Comparison of ENCODE assay signal across 12 cellular contexts in genomic region chr6:112030206-112030932, GRCh38. TPM values are rescaled to one million over a fixed set of nuclear protein-coding genes. Genes with fewer than 3 reads are reported as not detected.
DNase-seq lines count a peak whose midpoint lies in the region; ATAC-seq and TF ChIP-seq lines count a peak whose summit lies in the region.
"Had no signal": no experiment of that assay in that cellular context is flagged by ENCODE, and none has a peak within 500 bp of the region (broad histone marks: within the 10 kb centered on the region; RNA-seq: fewer than 3 reads in every experiment).

No MANE protein-coding gene starts in this region.

- H3K36me3 Mint-ChIP-seq in activated CD4-positive, alpha-beta T cell treated with anti-CD3 and anti-CD28 coated beads, Interleukin-2, amount 10 ng/mL, durations not matched to agents 24 days and 14 days (ENCODE audit: low read depth) = peaks cover 7% of the 10 kb centered on the region
- no peaks in the 10 kb centered on the region for H3K36me3 Mint-ChIP-seq in stimulated activated effector memory CD8-positive, alpha-beta T cell treated with anti-CD3 and anti-CD28 coated beads, Interleukin-12 subunit alpha, Interleukin-12 subunit beta, amount 100 ng/mL, for 72 hours

- intact Hi-C loops in activated CD4-positive, alpha-beta T cell treated with anti-CD3 and anti-CD28 coated beads, Interleukin-2, amount 10 ng/mL, durations not matched to agents 24 days and 14 days (cut with micrococcal nuclease) = no loop called here

- H3K4me1 Mint-ChIP-seq in activated CD4-positive, alpha-beta T cell treated with anti-CD3 and anti-CD28 coated beads, Interleukin-2, amount 10 ng/mL, durations not matched to agents 24 days and 14 days = peaks cover 61% of the 10 kb centered on the region
- H3K4me1 Mint-ChIP-seq in stimulated activated effector memory CD8-positive, alpha-beta T cell treated with anti-CD3 and anti-CD28 coated beads, Interleukin-12 subunit alpha, Interleukin-12 subunit beta, amount 100 ng/mL, for 72 hours = peaks cover 64% of the 10 kb centered on the region

- no peak for DNase-seq in activated CD4-positive, alpha-beta T cell treated with anti-CD3 and anti-CD28 coated beads, Interleukin-2, amount 10 ng/mL, durations not matched to agents 24 days and 14 days
- no peak for DNase-seq in activated CD4-positive, alpha-beta T cell treated with anti-CD3 and anti-CD28 coated beads, Interleukin-2, amount 50 U/mL, for 48 hours
- DNase-seq in NCI-H748 treated with DMSO at 0.1 percent for 48 hours (lab: John Stamatoyannopoulos, UW) (peak; percentile 43), NCI-H2081 (lab: John Stamatoyannopoulos, UW) (no peak)
- no peak for DNase-seq in stimulated activated effector memory CD8-positive, alpha-beta T cell treated with anti-CD3 and anti-CD28 coated beads, Interleukin-12 subunit alpha, Interleukin-12 subunit beta, amount 100 ng/mL, for 72 hours (ENCODE audit: low spot score in 2 of 2)
- DNase-seq: effector CD8-positive, alpha-beta T cell; NCI-H1436 had no signal

- H3K27me3 ChIP-seq in gastroesophageal sphincter = no peaks in the 10 kb centered on the region

- peak overlapping the region; percentile 18 for H3K27ac Mint-ChIP-seq in activated CD4-positive, alpha-beta T cell treated with anti-CD3 and anti-CD28 coated beads, Interleukin-2, amount 10 ng/mL, durations not matched to agents 24 days and 14 days
- H3K27ac Mint-ChIP-seq in stimulated activated effector memory CD8-positive, alpha-beta T cell treated with anti-CD3 and anti-CD28 coated beads, Interleukin-12 subunit alpha, Interleukin-12 subunit beta, amount 100 ng/mL, for 72 hours = peak overlapping the region; percentile 4

- TF ChIP-seq EP300 in gastroesophageal sphincter (IDR thresholded peaks at IDR 0.05) = no peak

- peaks cover 8% of the 10 kb centered on the region for H3K9me3 Mint-ChIP-seq in activated CD4-positive, alpha-beta T cell treated with anti-CD3 and anti-CD28 coated beads, Interleukin-2, amount 10 ng/mL, durations not matched to agents 24 days and 14 days
- no peaks in the 10 kb centered on the region for H3K9me3 Mint-ChIP-seq in stimulated activated effector memory CD8-positive, alpha-beta T cell treated with anti-CD3 and anti-CD28 coated beads, Interleukin-12 subunit alpha, Interleukin-12 subunit beta, amount 100 ng/mL, for 72 hours

- no peak overlapping the region for H3K4me3 Mint-ChIP-seq in activated CD4-positive, alpha-beta T cell treated with anti-CD3 and anti-CD28 coated beads, Interleukin-2, amount 10 ng/mL, durations not matched to agents 24 days and 14 days
- no peak overlapping the region for H3K4me3 Mint-ChIP-seq in stimulated activated effector memory CD8-positive, alpha-beta T cell treated with anti-CD3 and anti-CD28 coated beads, Interleukin-12 subunit alpha, Interleukin-12 subunit beta, amount 100 ng/mL, for 72 hours

- H3K27me3 Mint-ChIP-seq in activated CD4-positive, alpha-beta T cell treated with anti-CD3 and anti-CD28 coated beads, Interleukin-2, amount 10 ng/mL, durations not matched to agents 24 days and 14 days = no peaks in the 10 kb centered on the region

- peaks cover 0 to 31% (median 2%) of the 10 kb centered on the region in 3 donors for H3K4me1 ChIP-seq in gastroesophageal sphincter

- no peak for TF ChIP-seq CTCF in gastroesophageal sphincter (IDR thresholded peaks at IDR 0.05)

- no peak for TF ChIP-seq POLR2A in gastroesophageal sphincter (IDR thresholded peaks at IDR 0.05)

- H3K9me3 ChIP-seq in gastroesophageal sphincter = no peaks in the 10 kb centered on the region
- H3K9me3 ChIP-seq: thoracic aorta had no signal

- no peaks in the 10 kb centered on the region for H3K36me3 ChIP-seq in gastroesophageal sphincter
- H3K36me3 ChIP-seq: thoracic aorta had no signal

- H3K4me3 ChIP-seq in gastroesophageal sphincter = no peak overlapping the region
- H3K4me3 ChIP-seq: thoracic aorta had no signal

- peak overlapping the region in 3 of 4 donors; percentile 55 to 62 (median 59) for H3K27ac ChIP-seq in gastroesophageal sphincter
- H3K27ac ChIP-seq: thoracic aorta had no signal

- ATAC-seq in gastroesophageal sphincter = no peak
- ATAC-seq in stimulated activated effector memory CD8-positive, alpha-beta T cell treated with anti-CD3 and anti-CD28 coated beads, Interleukin-12 subunit alpha, Interleukin-12 subunit beta, amount 100 ng/mL, for 72 hours = no peak
- ATAC-seq in HG02852 (IDR thresholded peaks at IDR 0.05; ENCODE audit: unreplicated experiment) = no peak
- no peak for ATAC-seq in HG03108 (IDR thresholded peaks at IDR 0.05; ENCODE audit: unreplicated experiment)

- WGBS in gastroesophageal sphincter (ENCODE audit: low coverage in 1 of 2), 2 donors = 67 to 86% methylated on average over 4 to 7 of the region's 7 CpGs

RNA-seq across cellular contexts. Expression of gene CCN6, which starts 23.5 kb away (rescaled TPM):
- 0.26 and 0.72 TPM in 2 replicates for total RNA-seq in activated CD4-positive, alpha-beta T cell treated with anti-CD3 and anti-CD28 coated beads, Interleukin-2, amount 10 ng/mL, durations not matched to agents 24 days and 14 days
- not detected for total RNA-seq in gastroesophageal sphincter
- total RNA-seq: glomerular endothelial cell, thoracic aorta had no signal

RNA-seq across cellular contexts. Expression of gene TUBE1, which starts 56.9 kb away (rescaled TPM):
- 24.3 and 30.1 TPM in 2 replicates for total RNA-seq in activated CD4-positive, alpha-beta T cell treated with anti-CD3 and anti-CD28 coated beads, Interleukin-2, amount 10 ng/mL, durations not matched to agents 24 days and 14 days
- 10 to 100 TPM; 17.5 to 58.2 (median 31.6) TPM for total RNA-seq in gastroesophageal sphincter

RNA-seq across cellular contexts. Expression of gene FAM229B, which starts 57.0 kb away (rescaled TPM):
- 0.91 and 0.97 TPM in 2 replicates for total RNA-seq in activated CD4-positive, alpha-beta T cell treated with anti-CD3 and anti-CD28 coated beads, Interleukin-2, amount 10 ng/mL, durations not matched to agents 24 days and 14 days
- 10 to 100 TPM in 3 of 4 donors, 1 to 10 TPM in 1; 9.5 to 26.1 (median 13.8) TPM for total RNA-seq in gastroesophageal sphincter
